ENCODE assay signal across 8 cellular contexts in the genomic region with DNA sequence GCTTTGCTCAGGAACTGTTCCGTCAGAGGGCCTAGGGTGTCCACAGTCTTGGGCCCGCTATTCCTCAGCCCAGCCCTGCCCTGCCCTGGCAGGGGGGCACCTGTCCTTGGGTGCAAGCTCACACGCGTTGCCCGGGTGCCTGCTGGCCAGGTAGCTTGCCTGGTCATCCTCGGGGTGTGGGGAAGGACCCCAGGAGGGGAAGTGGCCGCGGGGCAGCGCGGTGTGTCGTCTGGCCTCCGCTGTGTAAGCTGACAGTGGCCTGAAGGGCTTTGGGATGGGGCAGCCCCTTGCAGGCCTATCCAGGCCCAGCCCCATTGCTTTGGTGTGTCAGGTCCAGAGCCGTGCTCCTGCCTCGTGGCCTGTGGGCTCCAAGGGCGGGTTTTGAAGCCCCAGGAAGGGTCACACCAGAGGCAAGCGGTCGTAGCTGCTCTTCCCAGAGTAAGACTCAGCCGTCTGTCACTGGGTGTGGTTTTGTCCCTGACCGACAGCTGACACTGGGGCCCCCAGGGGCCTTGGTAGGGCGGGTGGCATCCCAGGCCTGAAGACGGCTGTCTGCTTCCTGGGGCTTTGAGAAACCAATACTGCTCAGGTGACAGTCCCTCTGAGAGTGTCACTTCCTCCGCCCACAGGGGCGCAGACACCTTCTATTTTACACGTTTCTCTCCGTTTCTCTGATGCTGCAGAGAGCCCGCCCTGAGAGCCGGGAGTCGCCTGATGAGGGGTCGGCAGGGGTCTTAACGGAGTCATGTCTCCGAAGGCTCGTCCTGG.
A peak's percentile ranks its signal among the peaks of the same experiment; 100 is the strongest.
DNase-seq lines count a peak whose midpoint lies in the region; ATAC-seq and TF ChIP-seq lines count a peak whose summit lies in the region.

No MANE protein-coding gene starts in this region.

- no peaks in the 10 kb centered on the region for H3K27me3 Mint-ChIP-seq in activated B cell treated with CpG ODN at 0.5 μM for 24 hours

- no peak overlapping the region for H3K4me3 ChIP-seq in skeletal muscle satellite cell (ENCODE audit: low read length)

- ATAC-seq in GM18873 (IDR thresholded peaks at IDR 0.05; ENCODE audit: low FRiP score, unreplicated experiment) (peak; percentile 55), HG03039 (IDR thresholded peaks at IDR 0.05; ENCODE audit: unreplicated experiment) (peak; percentile 61), activated B cell treated with CpG ODN at 0.5 μM for 24 hours (ENCODE audit: low read depth) (peak; percentile 67)

- H3K36me3 ChIP-seq in skeletal muscle satellite cell (ENCODE audit: insufficient read depth, low read length) = peaks cover 39% of the 10 kb centered on the region

- peaks cover 30% of the 10 kb centered on the region for H3K4me1 ChIP-seq in skeletal muscle satellite cell (ENCODE audit: control insufficient read depth, insufficient read depth, low read length)

- POLR2A ChIA-PET in activated B cell treated with CpG ODN at 0.5 μM for 24 hours (lab: Charles Lee) = interaction anchor here (0.6 to 6.5 kb wide), 23 partner anchors 9 to 528 kb away, joined by 3 to 100 read pairs (median 11); partner anchors contain the start of genes FAAP20, MORN1, PRXL2B and RER1

- H3K36me3 Mint-ChIP-seq in activated B cell treated with CpG ODN at 0.5 μM for 24 hours (ENCODE audit: low read depth) = peaks cover 22% of the 10 kb centered on the region

- CTCF ChIA-PET in activated B cell treated with CpG ODN at 0.5 μM for 24 hours (lab: Charles Lee) = interaction anchor here (0.7 to 2.8 kb wide), 6 partner anchors 9 to 285 kb away, joined by 3 to 18 read pairs (median 8); partner anchors contain the start of gene FAAP20

- TF ChIP-seq CTCF in activated B cell treated with CpG ODN at 0.5 μM for 24 hours (IDR thresholded peaks at IDR 0.05) = no peak

- H3K9me3 Mint-ChIP-seq in activated B cell treated with CpG ODN at 0.5 μM for 24 hours = no peaks in the 10 kb centered on the region

- intact Hi-C loops in activated B cell treated with CpG ODN at 0.5 μM for 24 hours (cut with micrococcal nuclease) = loop anchor here (2.0 kb wide), 2 partner anchors 91 to 287 kb away; partner anchors contain the start of genes MORN1, PRXL2B and RER1

- H3K4me1 Mint-ChIP-seq in activated B cell treated with CpG ODN at 0.5 μM for 24 hours = peaks cover 73% of the 10 kb centered on the region

- DNase-seq in activated B cell treated with CpG ODN at 0.5 μM for 24 hours (peak; percentile 75), EL (no peak), NCI-H1694 (lab: John Stamatoyannopoulos, UW) (no peak), NCI-H2081 treated with DMSO at 0.1 percent for 48 hours (lab: John Stamatoyannopoulos, UW) (no peak)

- no peaks in the 10 kb centered on the region for H3K27me3 ChIP-seq in skeletal muscle satellite cell (ENCODE audit: control insufficient read depth, insufficient read depth, low read length)

- peak overlapping the region; percentile 29 for H3K27ac ChIP-seq in cingulate gyrus (ENCODE audit: low read depth, low read length)

- no peaks in the 10 kb centered on the region for H3K9me3 ChIP-seq in skeletal muscle satellite cell (replicated peaks; ENCODE audit: low read length)

- H3K9ac ChIP-seq in skeletal muscle satellite cell (ENCODE audit: low read depth, low read length) = peak overlapping the region; percentile 55

- peak overlapping the region; percentile 97 for H3K27ac Mint-ChIP-seq in activated B cell treated with CpG ODN at 0.5 μM for 24 hours

- H3K4me3 Mint-ChIP-seq in activated B cell treated with CpG ODN at 0.5 μM for 24 hours = peak overlapping the region; percentile 85

- peak overlapping the region; percentile 23 for H3K4me2 ChIP-seq in skeletal muscle satellite cell (ENCODE audit: low read length)
